In the genomic region with DNA sequence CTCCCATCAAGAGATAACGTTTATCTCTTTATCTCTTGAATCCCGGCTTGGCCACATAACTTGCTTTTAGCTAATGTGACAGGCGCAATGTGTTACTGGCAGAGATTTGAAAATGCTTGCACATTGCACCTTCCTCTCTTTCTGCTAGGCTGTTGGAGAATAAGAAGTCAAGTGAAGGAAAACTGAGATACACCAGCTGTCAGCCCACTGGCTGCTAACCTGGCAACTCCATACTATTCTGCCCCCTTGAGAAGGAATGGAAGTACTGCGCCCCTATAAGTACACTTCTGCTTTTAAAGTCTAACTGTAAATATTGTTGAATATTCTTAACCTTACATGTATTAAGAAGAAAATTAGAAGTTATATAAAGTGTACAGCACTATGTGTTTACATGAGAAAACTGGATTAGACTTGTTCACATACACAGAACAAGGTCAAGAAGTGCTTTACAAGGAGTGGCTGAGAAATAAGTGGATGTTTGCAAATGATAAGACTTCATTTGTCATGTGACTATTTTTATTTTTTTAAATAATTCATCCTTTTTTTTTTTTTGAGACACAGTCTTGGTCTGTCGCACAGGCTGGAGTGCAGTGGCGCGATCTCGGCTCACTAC, we compare ENCODE assay signal across 9 cellular contexts.
DNase-seq lines count a peak whose midpoint lies in the region; ATAC-seq and TF ChIP-seq lines count a peak whose summit lies in the region.
"Had no signal": no experiment of that assay in that cellular context is flagged by ENCODE, and none has a peak within 500 bp of the region (broad histone marks: within the 10 kb centered on the region; RNA-seq: fewer than 3 reads in every experiment).

No MANE protein-coding gene starts in this region.

- DNase-seq in NCI-H748 treated with DMSO at 0.1 percent for 48 hours (lab: John Stamatoyannopoulos, UW) = peak; percentile 7
- DNase-seq in foreskin melanocyte = peak; percentile 32
- no peak for DNase-seq in upper lobe of right lung
- no peak for DNase-seq in SIG-M5 treated with dmso at 0.1 percent for 504 hours (lab: John Stamatoyannopoulos, UW; ENCODE audit: unreplicated experiment)
- DNase-seq in activated T-helper 2 cell treated with anti-CD3 and anti-CD28 coated beads, Interferon-gamma antibody, Interleukin-2, Interleukin-4, amounts not matched to agents 10 μg/mL and 5 μg/mL and 100 μg/mL, durations not matched to agents 14 hours and 24 hours and 36 hours (ENCODE audit: low spot score) = no peak

- ATAC-seq in HG02798 (IDR thresholded peaks at IDR 0.05; ENCODE audit: poor library complexity, unreplicated experiment) (peak; percentile 85), upper lobe of right lung (peak; percentile 60), HG03442 (IDR thresholded peaks at IDR 0.05; ENCODE audit: unreplicated experiment) (no peak)

- H3K27ac ChIP-seq in upper lobe of right lung = no peak overlapping the region
- H3K27ac ChIP-seq: neutrophil had no signal

- no peak overlapping the region for H3K4me3 Mint-ChIP-seq in activated T-helper 2 cell treated with anti-CD3 and anti-CD28 coated beads, Interferon-gamma antibody, Interleukin-2, Interleukin-4, amounts not matched to agents 10 μg/mL and 5 μg/mL and 100 μg/mL, durations not matched to agents 14 hours and 24 hours and 36 hours (ENCODE audit: low read depth)

- TF ChIP-seq CTCF in GM12872 (IDR thresholded peaks at IDR 0.05; ENCODE audit: insufficient read depth, low read depth, low read length) (peak; percentile 41; the same call in 2 of the 3 replicates), upper lobe of right lung (IDR thresholded peaks at IDR 0.05) (no peak)

- H3K27me3 Mint-ChIP-seq in activated T-helper 2 cell treated with anti-CD3 and anti-CD28 coated beads, Interferon-gamma antibody, Interleukin-2, Interleukin-4, amounts not matched to agents 10 μg/mL and 5 μg/mL and 100 μg/mL, durations not matched to agents 14 hours and 24 hours and 36 hours (ENCODE audit: low read depth) = no peaks in the 10 kb centered on the region

- no peaks in the 10 kb centered on the region for H3K36me3 Mint-ChIP-seq in activated T-helper 2 cell treated with anti-CD3 and anti-CD28 coated beads, Interferon-gamma antibody, Interleukin-2, Interleukin-4, amounts not matched to agents 10 μg/mL and 5 μg/mL and 100 μg/mL, durations not matched to agents 14 hours and 24 hours and 36 hours (ENCODE audit: low read depth)

- H3K4me3 ChIP-seq in upper lobe of right lung = no peak overlapping the region

- H3K9me3 Mint-ChIP-seq in activated T-helper 2 cell treated with anti-CD3 and anti-CD28 coated beads, Interferon-gamma antibody, Interleukin-2, Interleukin-4, amounts not matched to agents 10 μg/mL and 5 μg/mL and 100 μg/mL, durations not matched to agents 14 hours and 24 hours and 36 hours = no peaks in the 10 kb centered on the region

- no peaks in the 10 kb centered on the region for H3K9me3 ChIP-seq in upper lobe of right lung
- H3K9me3 ChIP-seq: neutrophil had no signal

- H3K27ac Mint-ChIP-seq in activated T-helper 2 cell treated with anti-CD3 and anti-CD28 coated beads, Interferon-gamma antibody, Interleukin-2, Interleukin-4, amounts not matched to agents 10 μg/mL and 5 μg/mL and 100 μg/mL, durations not matched to agents 14 hours and 24 hours and 36 hours = no peak overlapping the region

- intact Hi-C loops in upper lobe of right lung (cut with DNase I) = no loop called here
- intact Hi-C loops in activated T-helper 2 cell treated with anti-CD3 and anti-CD28 coated beads, Interferon-gamma antibody, Interleukin-2, Interleukin-4, amounts not matched to agents 10 μg/mL and 5 μg/mL and 100 μg/mL, durations not matched to agents 14 hours and 24 hours and 36 hours (cut with micrococcal nuclease) = no loop called here

- no peaks in the 10 kb centered on the region for H3K4me1 ChIP-seq in upper lobe of right lung

- no peaks in the 10 kb centered on the region for H3K4me1 Mint-ChIP-seq in activated T-helper 2 cell treated with anti-CD3 and anti-CD28 coated beads, Interferon-gamma antibody, Interleukin-2, Interleukin-4, amounts not matched to agents 10 μg/mL and 5 μg/mL and 100 μg/mL, durations not matched to agents 14 hours and 24 hours and 36 hours (ENCODE audit: low read depth)

- H3K36me3 ChIP-seq in upper lobe of right lung = no peaks in the 10 kb centered on the region
- H3K36me3 ChIP-seq: neutrophil had no signal

- H3K27me3 ChIP-seq in upper lobe of right lung = no peaks in the 10 kb centered on the region
- H3K27me3 ChIP-seq: neutrophil had no signal

Comparison
In these comparisons a context has a peak if more than half of its experiments do, and no peak if none do; other contexts are left out.
1. DNase-seq: peak in NCI-H748 treated with DMSO at 0.1 percent for 48 hours (single experiment) and foreskin melanocyte (single experiment); none in upper lobe of right lung (single experiment), SIG-M5 treated with dmso at 0.1 percent for 504 hours (single experiment) and activated T-helper 2 cell treated with anti-CD3 and anti-CD28 coated beads, Interferon-gamma antibody, Interleukin-2, Interleukin-4, amounts not matched to agents 10 μg/mL and 5 μg/mL and 100 μg/mL, durations not matched to agents 14 hours and 24 hours and 36 hours (single experiment).